Comparison of ENCODE assay signal across 24 cellular contexts in genomic region chr5:175897285-175897684, GRCh38. TPM values are rescaled to one million over a fixed set of nuclear protein-coding genes. Genes with fewer than 3 reads are reported as not detected.
DNase-seq lines count a peak whose midpoint lies in the region; ATAC-seq and TF ChIP-seq lines count a peak whose summit lies in the region.
"Had no signal": no experiment of that assay in that cellular context is flagged by ENCODE, and none has a peak within 500 bp of the region (broad histone marks: within the 10 kb centered on the region; RNA-seq: fewer than 3 reads in every experiment).

No MANE protein-coding gene starts in this region.

- in situ Hi-C loops in IMR-90 (cut with MboI; ENCODE audit: low sequenced_read_pairs), result no loop called here

- H2BK120ac ChIP-seq in IMR-90 (ENCODE audit: low read depth, low read length), result no peak overlapping the region

- H3K9me3 ChIP-seq in IMR-90 (ENCODE audit: control insufficient read depth, insufficient read depth, low read length) (no peaks in the 10 kb centered on the region), osteoblast (ENCODE audit: low read depth, low read length) (no peaks in the 10 kb centered on the region)
- H3K9me3 ChIP-seq: Caco-2, SK-N-SH had no signal

- H3K36me3 ChIP-seq in IMR-90 (ENCODE audit: control insufficient read depth, insufficient read depth, low read length) (no peaks in the 10 kb centered on the region), osteoblast (ENCODE audit: insufficient read depth, low read length) (no peaks in the 10 kb centered on the region), H7 (replicated peaks; ENCODE audit: control insufficient read depth, insufficient read depth, low read length) (no peaks in the 10 kb centered on the region)

- H2AFZ ChIP-seq in IMR-90 (replicated peaks; ENCODE audit: low read length, poor library complexity) (no peak overlapping the region), osteoblast (ENCODE audit: low read length) (no peak overlapping the region)
- H2AFZ ChIP-seq: GM23338 had no signal

- no peaks in the 10 kb centered on the region for H3K9me1 ChIP-seq in IMR-90 (ENCODE audit: insufficient read depth, low read length)

- no peak overlapping the region for H3K4ac ChIP-seq in IMR-90 (ENCODE audit: low read depth, low read length)

- no peak overlapping the region for H2BK5ac ChIP-seq in IMR-90 (ENCODE audit: low read depth, low read length, poor library complexity, severe bottlenecking)

- no peak overlapping the region for H2AK5ac ChIP-seq in IMR-90 (ENCODE audit: low read depth, low read length)

- H3K27me3 ChIP-seq in IMR-90 (ENCODE audit: control insufficient read depth, insufficient read depth, low read length) (peaks cover 4% of the 10 kb centered on the region), osteoblast (ENCODE audit: insufficient read depth, low read length) (no peaks in the 10 kb centered on the region), H7 (ENCODE audit: control insufficient read depth, insufficient read depth, low read length) (no peaks in the 10 kb centered on the region)

- H2AK9ac ChIP-seq in IMR-90 (replicated peaks; ENCODE audit: low read depth, low read length, poor library complexity), result no peak overlapping the region

- H4K91ac ChIP-seq in IMR-90 (ENCODE audit: insufficient read depth, low read depth, low read length), result no peak overlapping the region

- H3K4me1 ChIP-seq in IMR-90 (ENCODE audit: control insufficient read depth, insufficient read depth, low read length), result no peaks in the 10 kb centered on the region
- H3K4me1 ChIP-seq in osteoblast (ENCODE audit: insufficient read depth, low read length), result no peaks in the 10 kb centered on the region
- H3K4me1 ChIP-seq: Caco-2 had no signal

- CTCF ChIA-PET in IMR-90 (lab: Yijun Ruan, JAX), result no interaction called here

- H3K18ac ChIP-seq in IMR-90 (ENCODE audit: low read depth, low read length), result no peak overlapping the region

- BruUV-seq in IMR-90 (replicated peaks; lab: Mats Ljungman, UMichigan), result no TSS peak

- no peaks in the 10 kb centered on the region for H4K20me1 ChIP-seq in IMR-90 (ENCODE audit: insufficient read depth, low read length)
- H4K20me1 ChIP-seq in osteoblast (ENCODE audit: insufficient read depth, low read length), result no peaks in the 10 kb centered on the region

- intact Hi-C loops in IMR-90 (cut with micrococcal nuclease), result no loop called here

- no peak overlapping the region for H3K23ac ChIP-seq in IMR-90 (ENCODE audit: low read depth, low read length)

- H3K79me1 ChIP-seq in IMR-90 (ENCODE audit: low read depth in 1 of 2, low read length in 2 of 2), result no peaks in the 10 kb centered on the region

- dilution Hi-C loops in IMR-90 (cut with HindIII; ENCODE audit: low sequenced_read_pairs, unreplicated experiment), result no loop called here

- no peak overlapping the region for H2BK20ac ChIP-seq in IMR-90 (ENCODE audit: low read depth, low read length)

- H3K56ac ChIP-seq in IMR-90 (ENCODE audit: extremely low read depth, insufficient read depth, low read length), result no peak overlapping the region

- no peak overlapping the region for H3K27ac ChIP-seq in IMR-90 (ENCODE audit: insufficient read depth, low read length)
- H3K27ac ChIP-seq in osteoblast (ENCODE audit: low read depth, low read length), result no peak overlapping the region
- H3K27ac ChIP-seq: RWPE1 had no signal

- no peak overlapping the region for H4K8ac ChIP-seq in IMR-90 (ENCODE audit: low read depth in 2 of 2, low read length in 2 of 2)

- H4K5ac ChIP-seq in IMR-90 (ENCODE audit: low read depth, low read length), result no peak overlapping the region

- no peak for TF ChIP-seq RAD21 in IMR-90 (IDR thresholded peaks at IDR 0.05; ENCODE audit: low read length)

- H3K9ac ChIP-seq in IMR-90 (ENCODE audit: low read depth, low read length), result no peak overlapping the region
- H3K9ac ChIP-seq: SK-N-SH had no signal

- H2BK15ac ChIP-seq in IMR-90 (ENCODE audit: low read depth, low read length), result no peak overlapping the region

- no peak overlapping the region for H3K4me2 ChIP-seq in IMR-90 (ENCODE audit: low read depth, low read length)
- H3K4me2 ChIP-seq in osteoblast (ENCODE audit: insufficient read depth, low read length), result no peak overlapping the region
- H3K4me2 ChIP-seq: GM23338, SK-N-SH had no signal

- H3K79me2 ChIP-seq in osteoblast (ENCODE audit: insufficient read depth, low read length), result no peaks in the 10 kb centered on the region

- POLR2A ChIA-PET in IMR-90 (lab: Charles Lee; ENCODE audit: unreplicated experiment), result no interaction called here

- TF ChIP-seq CTCF in IMR-90 (conservative IDR thresholded peaks at IDR 0.05; ENCODE audit: low read depth, low read length), result no peak
- no peak for TF ChIP-seq CTCF in osteoblast (IDR thresholded peaks at IDR 0.05; ENCODE audit: extremely low read depth, low read depth, low read length)

- 20% methylated on average over 1 of the region's 8 CpGs; no CpG with 5 or more reads in 1 of the 2 experiments for WGBS in IMR-90 (ENCODE audit: extremely low coverage in 2 of 2, insufficient read length in 1 of 2), 2 experiments

- H3K4me3 ChIP-seq in IMR-90 (ENCODE audit: insufficient read depth, low read depth, low read length) (no peak overlapping the region), osteoblast (ENCODE audit: insufficient read depth, low read length) (no peak overlapping the region), H7 (ENCODE audit: insufficient read depth, low read depth, low read length) (no peak overlapping the region)
- H3K4me3 ChIP-seq: GM23338 had no signal

- peak; percentile 59; the same call in 1 of the 2 replicates for ATAC-seq in IMR-90 (ENCODE audit: low read depth)
- ATAC-seq: GM23338, HCT116 had no signal

- H3K14ac ChIP-seq in IMR-90 (replicated peaks; ENCODE audit: low read depth, low read length), result no peak overlapping the region

- DNase-seq in NCI-H345 treated with DMSO at 0.1 percent for 48 hours (lab: John Stamatoyannopoulos, UW; ENCODE audit: unreplicated experiment) (peak; percentile 43), NCI-H345 (lab: John Stamatoyannopoulos, UW) (no peak), IMR-90 (no peak), ecto neural progenitor cell (ENCODE audit: low spot score) (peak; percentile 25), osteoblast (ENCODE audit: insufficient read length, low spot score, missing footprints) (peak; percentile 8), NCI-H146 treated with DMSO at 0.1 percent for 48 hours (lab: John Stamatoyannopoulos, UW; ENCODE audit: unreplicated experiment) (no peak), H7 (no peak)
- DNase-seq: Caco-2, DMS153, GDM1, Karpas-422, NCI-H1048, NCI-H1417 treated with DMSO at 0.1 percent for 48 hours, NCI-H187 treated with DMSO at 0.1 percent for 48 hours, NCI-H510A treated with DMSO at 0.1 percent for 48 hours, NCI-H748 treated with DMSO at 0.1 percent for 48 hours, SIG-M5, SK-N-SH had no signal

- no peak for TF ChIP-seq POLR2A in IMR-90 (IDR thresholded peaks at IDR 0.05; ENCODE audit: low read depth, low read length)

TF ChIP-seq in IMR-90, 13 proteins besides CTCF, POLR2A, EP300 and RAD21:
- TF ChIP-seq RFX5 (IDR thresholded peaks at IDR 0.05; ENCODE audit: low read depth, low read length), result no peak
- TF ChIP-seq RCOR1 (IDR thresholded peaks at IDR 0.05; ENCODE audit: insufficient replicate concordance, low read length), result no peak
- TF ChIP-seq MAZ (IDR thresholded peaks at IDR 0.05; ENCODE audit: borderline replicate concordance, low read depth, low read length), result no peak
- TF ChIP-seq BHLHE40 (IDR thresholded peaks at IDR 0.05; ENCODE audit: low read depth, low read length), result no peak
- TF ChIP-seq MAFK (IDR thresholded peaks at IDR 0.05; ENCODE audit: low read depth, low read length), result no peak

RNA-seq across cellular contexts. Expression of gene CPLX2, which starts 25.9 kb away (rescaled TPM):
- total RNA-seq in IMR-90 (2012; rRNA removed) (not detected in 2 replicates), osteoblast (not detected in 2 replicates)
- not detected in 2 replicates for polyA plus RNA-seq in IMR-90 (2012; rRNA removed)
- not detected in 2 replicates for polyA plus RNA-seq in IMR-90 (2012; cell fraction: cytosol; rRNA removed)
- polyA plus RNA-seq in IMR-90 (2012; cell fraction: nucleus; rRNA removed; ENCODE audit: low replicate concordance), result not detected in 2 replicates
- total RNA-seq in H7 (2014; rRNA removed; shearing (Covaris generic)), result 0.59 and 1.2 TPM in 2 replicates
- total RNA-seq: A172, Caco-2, Daoy, M059J had no signal

Comparison
In these comparisons a context has a peak if more than half of its experiments do, and no peak if none do; other contexts are left out.
1. DNase-seq: peak in NCI-H345 treated with DMSO at 0.1 percent for 48 hours (single experiment), ecto neural progenitor cell (single experiment) and osteoblast (single experiment); none in NCI-H345 (single experiment), IMR-90 (single experiment), NCI-H146 treated with DMSO at 0.1 percent for 48 hours (single experiment) and H7 (single experiment).